In the genomic region with DNA sequence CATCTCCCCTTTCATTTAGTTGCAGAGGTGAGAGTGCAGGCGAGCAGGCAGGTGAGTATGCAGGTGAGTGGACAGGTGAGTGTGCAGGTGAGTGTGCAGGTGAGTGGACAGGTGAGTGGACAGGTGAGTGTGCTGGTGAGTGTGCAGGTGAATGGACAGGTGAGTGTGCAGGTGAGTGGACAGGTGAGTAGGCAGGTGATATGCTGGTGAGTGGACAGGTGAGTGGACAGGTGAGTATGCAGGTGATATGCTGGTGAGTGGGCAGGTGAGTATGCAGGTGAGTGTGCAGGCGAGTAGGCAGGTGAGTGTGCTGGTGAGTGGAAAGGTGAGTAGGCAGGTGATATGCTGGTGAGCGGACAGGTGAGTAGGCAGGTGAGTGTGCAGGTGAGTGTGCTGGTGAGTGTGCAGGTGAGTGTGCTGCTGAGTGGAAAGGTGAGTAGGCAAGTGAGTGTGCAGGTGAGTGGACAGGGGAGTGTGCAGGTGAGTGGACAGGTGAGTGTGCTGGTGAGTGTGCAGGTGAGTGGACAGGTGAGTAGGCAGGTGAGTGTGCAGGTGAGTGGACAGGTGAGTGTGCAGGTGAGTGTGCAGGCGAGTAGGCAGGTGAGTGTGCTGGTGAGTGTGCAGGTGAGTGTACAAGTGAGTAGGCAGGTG, we compare ENCODE assay signal across 2 cellular contexts.
TF ChIP-seq lines count a peak whose summit lies in the region.

No MANE protein-coding gene starts in this region.

TF ChIP-seq in A549, 52 proteins besides CTCF, POLR2A, EP300 and RAD21 (continued from another document):
- TF ChIP-seq, protein P1, sequence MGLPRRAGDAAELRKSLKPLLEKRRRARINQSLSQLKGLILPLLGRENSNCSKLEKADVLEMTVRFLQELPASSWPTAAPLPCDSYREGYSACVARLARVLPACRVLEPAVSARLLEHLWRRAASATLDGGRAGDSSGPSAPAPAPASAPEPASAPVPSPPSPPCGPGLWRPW (IDR thresholded peaks at IDR 0.05), result no peak
- TF ChIP-seq, protein P2, sequence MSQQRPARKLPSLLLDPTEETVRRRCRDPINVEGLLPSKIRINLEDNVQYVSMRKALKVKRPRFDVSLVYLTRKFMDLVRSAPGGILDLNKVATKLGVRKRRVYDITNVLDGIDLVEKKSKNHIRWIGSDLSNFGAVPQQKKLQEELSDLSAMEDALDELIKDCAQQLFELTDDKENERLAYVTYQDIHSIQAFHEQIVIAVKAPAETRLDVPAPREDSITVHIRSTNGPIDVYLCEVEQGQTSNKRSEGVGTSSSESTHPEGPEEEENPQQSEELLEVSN (IDR thresholded peaks at IDR 0.05; ENCODE audit: borderline replicate concordance, low read depth), result no peak
- TF ChIP-seq CHD2 (IDR thresholded peaks at IDR 0.05; ENCODE audit: low read length, partially characterized antibody) (no peak), TFCP2L1 (CRISPR knock-in tag; IDR thresholded peaks at IDR 0.05) (no peak), RNF2 (IDR thresholded peaks at IDR 0.05; ENCODE audit: borderline replicate concordance, low read depth) (no peak), MYC (IDR thresholded peaks at IDR 0.05; ENCODE audit: borderline replicate concordance, low read length) (no peak), POLR2AphosphoS2 (conservative IDR thresholded peaks at IDR 0.05; ENCODE audit: low read length) (no peak), NPAS2 (CRISPR knock-in tag; IDR thresholded peaks at IDR 0.05; ENCODE audit: borderline replicate concordance) (no peak), ZSCAN20 (CRISPR knock-in tag; IDR thresholded peaks at IDR 0.05) (no peak), RFX5 (IDR thresholded peaks at IDR 0.05) (no peak), SMC3 (IDR thresholded peaks at IDR 0.05) (no peak)
- TF ChIP-seq, protein P3, sequence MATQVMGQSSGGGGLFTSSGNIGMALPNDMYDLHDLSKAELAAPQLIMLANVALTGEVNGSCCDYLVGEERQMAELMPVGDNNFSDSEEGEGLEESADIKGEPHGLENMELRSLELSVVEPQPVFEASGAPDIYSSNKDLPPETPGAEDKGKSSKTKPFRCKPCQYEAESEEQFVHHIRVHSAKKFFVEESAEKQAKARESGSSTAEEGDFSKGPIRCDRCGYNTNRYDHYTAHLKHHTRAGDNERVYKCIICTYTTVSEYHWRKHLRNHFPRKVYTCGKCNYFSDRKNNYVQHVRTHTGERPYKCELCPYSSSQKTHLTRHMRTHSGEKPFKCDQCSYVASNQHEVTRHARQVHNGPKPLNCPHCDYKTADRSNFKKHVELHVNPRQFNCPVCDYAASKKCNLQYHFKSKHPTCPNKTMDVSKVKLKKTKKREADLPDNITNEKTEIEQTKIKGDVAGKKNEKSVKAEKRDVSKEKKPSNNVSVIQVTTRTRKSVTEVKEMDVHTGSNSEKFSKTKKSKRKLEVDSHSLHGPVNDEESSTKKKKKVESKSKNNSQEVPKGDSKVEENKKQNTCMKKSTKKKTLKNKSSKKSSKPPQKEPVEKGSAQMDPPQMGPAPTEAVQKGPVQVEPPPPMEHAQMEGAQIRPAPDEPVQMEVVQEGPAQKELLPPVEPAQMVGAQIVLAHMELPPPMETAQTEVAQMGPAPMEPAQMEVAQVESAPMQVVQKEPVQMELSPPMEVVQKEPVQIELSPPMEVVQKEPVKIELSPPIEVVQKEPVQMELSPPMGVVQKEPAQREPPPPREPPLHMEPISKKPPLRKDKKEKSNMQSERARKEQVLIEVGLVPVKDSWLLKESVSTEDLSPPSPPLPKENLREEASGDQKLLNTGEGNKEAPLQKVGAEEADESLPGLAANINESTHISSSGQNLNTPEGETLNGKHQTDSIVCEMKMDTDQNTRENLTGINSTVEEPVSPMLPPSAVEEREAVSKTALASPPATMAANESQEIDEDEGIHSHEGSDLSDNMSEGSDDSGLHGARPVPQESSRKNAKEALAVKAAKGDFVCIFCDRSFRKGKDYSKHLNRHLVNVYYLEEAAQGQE (IDR thresholded peaks at IDR 0.05), result no peak
- TF ChIP-seq, protein P4, sequence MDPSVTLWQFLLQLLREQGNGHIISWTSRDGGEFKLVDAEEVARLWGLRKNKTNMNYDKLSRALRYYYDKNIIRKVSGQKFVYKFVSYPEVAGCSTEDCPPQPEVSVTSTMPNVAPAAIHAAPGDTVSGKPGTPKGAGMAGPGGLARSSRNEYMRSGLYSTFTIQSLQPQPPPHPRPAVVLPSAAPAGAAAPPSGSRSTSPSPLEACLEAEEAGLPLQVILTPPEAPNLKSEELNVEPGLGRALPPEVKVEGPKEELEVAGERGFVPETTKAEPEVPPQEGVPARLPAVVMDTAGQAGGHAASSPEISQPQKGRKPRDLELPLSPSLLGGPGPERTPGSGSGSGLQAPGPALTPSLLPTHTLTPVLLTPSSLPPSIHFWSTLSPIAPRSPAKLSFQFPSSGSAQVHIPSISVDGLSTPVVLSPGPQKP (IDR thresholded peaks at IDR 0.05; ENCODE audit: low read depth, low read length), result no peak

TF ChIP-seq in K562, 482 proteins besides CTCF, POLR2A, EP300 and RAD21 (continued from another document):
- TF ChIP-seq, protein P5, sequence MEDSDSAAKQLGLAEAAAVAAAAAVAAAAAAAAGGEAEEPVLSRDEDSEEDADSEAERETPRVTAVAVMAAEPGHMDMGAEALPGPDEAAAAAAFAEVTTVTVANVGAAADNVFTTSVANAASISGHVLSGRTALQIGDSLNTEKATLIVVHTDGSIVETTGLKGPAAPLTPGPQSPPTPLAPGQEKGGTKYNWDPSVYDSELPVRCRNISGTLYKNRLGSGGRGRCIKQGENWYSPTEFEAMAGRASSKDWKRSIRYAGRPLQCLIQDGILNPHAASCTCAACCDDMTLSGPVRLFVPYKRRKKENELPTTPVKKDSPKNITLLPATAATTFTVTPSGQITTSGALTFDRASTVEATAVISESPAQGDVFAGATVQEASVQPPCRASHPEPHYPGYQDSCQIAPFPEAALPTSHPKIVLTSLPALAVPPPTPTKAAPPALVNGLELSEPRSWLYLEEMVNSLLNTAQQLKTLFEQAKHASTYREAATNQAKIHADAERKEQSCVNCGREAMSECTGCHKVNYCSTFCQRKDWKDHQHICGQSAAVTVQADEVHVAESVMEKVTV (CRISPR knock-in tag; IDR thresholded peaks at IDR 0.05), result no peak
- TF ChIP-seq CC2D1A (IDR thresholded peaks at IDR 0.05), result no peak
